In genomic region chr17:42873932-42874636, GRCh38 we compare ENCODE assay signal across 18 cellular contexts. TPM values are rescaled to one million over a fixed set of nuclear protein-coding genes. Genes with fewer than 3 reads are reported as not detected.
"Had no signal": no experiment of that assay in that cellular context is flagged by ENCODE, and none has a peak within 500 bp of the region (broad histone marks: within the 10 kb centered on the region; RNA-seq: fewer than 3 reads in every experiment).

No MANE protein-coding gene starts in this region.

RNA-seq across cellular contexts. Expression of gene AOC3, which starts 23.1 kb away (rescaled TPM):
- total RNA-seq: epithelial cell of proximal tubule had no signal

RNA-seq across cellular contexts. Expression of gene G6PC1, which starts 26.5 kb away (rescaled TPM):
- total RNA-seq: activated CD4-positive, alpha-beta memory T cell treated with anti-CD3 and anti-CD28 coated beads for 36 hours; activated CD4-positive, alpha-beta T cell treated with anti-CD3 and anti-CD28 coated beads for 36 hours; activated CD4-positive, alpha-beta T cell treated with anti-CD3 and anti-CD28 coated beads, Interleukin-2, amount 10 ng/mL, durations not matched to agents 24 days and 14 days; activated CD8-positive, alpha-beta memory T cell treated with anti-CD3 and anti-CD28 coated beads for 36 hours; activated CD8-positive, alpha-beta memory T cell treated with anti-CD3 and anti-CD28 coated beads, Interleukin-2, amount 10 ng/mL, durations not matched to agents 7 days and 5 days; activated CD8-positive, alpha-beta T cell treated with anti-CD3 and anti-CD28 coated beads, Interleukin-2, amount 10 ng/mL, durations not matched to agents 7 days and 5 days; activated naive CD4-positive, alpha-beta T cell treated with anti-CD3 and anti-CD28 coated beads for 36 hours; activated naive CD8-positive, alpha-beta T cell treated with anti-CD3 and anti-CD28 coated beads for 36 hours; activated T-helper 1 cell treated with anti-CD3 and anti-CD28 coated beads, Interleukin-12 subunit alpha, Interleukin-12 subunit beta, Interleukin-2, Interleukin-4 antibody, amounts not matched to agents 30 ng/mL and 10 ng/mL and 1 ng/mL, durations not matched to agents 14 hours and 24 hours and 36 hours; activated T-helper 2 cell treated with anti-CD3 and anti-CD28 coated beads, Interferon-gamma antibody, Interleukin-2, Interleukin-4, amounts not matched to agents 10 μg/mL and 5 μg/mL and 100 μg/mL, durations not matched to agents 14 hours and 24 hours and 36 hours; ascending aorta; breast epithelium; cardiac septum; dorsolateral prefrontal cortex; endodermal cell; epithelial cell of proximal tubule; foreskin keratinocyte; T-helper 17 cell had no signal
- polyA plus RNA-seq: foreskin keratinocyte had no signal

RNA-seq across cellular contexts. Expression of gene AOC2, which starts 29.7 kb away (rescaled TPM):
- total RNA-seq: ascending aorta, epithelial cell of proximal tubule had no signal
